Comparison of ENCODE assay signal across 16 cellular contexts in genomic region chr4:107392380-107392779, GRCh38.
DNase-seq lines count a peak whose midpoint lies in the region; ATAC-seq and TF ChIP-seq lines count a peak whose summit lies in the region.
"Had no signal": no experiment of that assay in that cellular context is flagged by ENCODE, and none has a peak within 500 bp of the region (broad histone marks: within the 10 kb centered on the region; RNA-seq: fewer than 3 reads in every experiment).

No MANE protein-coding gene starts in this region.

- H3K27me3 ChIP-seq in osteoblast (ENCODE audit: insufficient read depth, low read length), result no peaks in the 10 kb centered on the region

- no peak overlapping the region for H3K27ac ChIP-seq in osteoblast (ENCODE audit: low read depth, low read length)
- H3K27ac ChIP-seq: 22Rv1, C4-2B, PC-9 had no signal

- H3K4me2 ChIP-seq in osteoblast (ENCODE audit: insufficient read depth, low read length), result peak overlapping the region; percentile 37
- H3K4me2 ChIP-seq: PC-9 had no signal

- WGBS in lower leg skin, 2 donors, result 68 to 82% methylated on average over 3 of the region's 3 CpGs

- H2AFZ ChIP-seq in osteoblast (ENCODE audit: low read length), result peak overlapping the region; percentile 74
- H2AFZ ChIP-seq: PC-9 had no signal

- peak; percentile 7 for DNase-seq in NCI-H82 (lab: John Stamatoyannopoulos, UW)
- DNase-seq in NCI-H82 treated with DMSO at 0.1 percent for 48 hours (lab: John Stamatoyannopoulos, UW; ENCODE audit: unreplicated experiment), result no peak
- no peak for DNase-seq in osteoblast (ENCODE audit: insufficient read length, low spot score, missing footprints)
- DNase-seq in NOMO-1 treated with dmso at 0.1 percent for 144 hours (lab: John Stamatoyannopoulos, UW; ENCODE audit: unreplicated experiment), result no peak
- no peak for DNase-seq in lower leg skin (ENCODE audit: low spot score in 2 of 2)
- DNase-seq in foreskin melanocyte, result no peak
- DNase-seq: NCI-H1092 treated with DMSO at 0.1 percent for 48 hours, NCI-H1694, NCI-H2107, NCI-H226, NCI-H526, PC-9 had no signal

- no peak for TF ChIP-seq POLR2A in lower leg skin (IDR thresholded peaks at IDR 0.05)

- H3K4me1 ChIP-seq in osteoblast (ENCODE audit: insufficient read depth, low read length), result no peaks in the 10 kb centered on the region

- TF ChIP-seq CTCF in WI38 (IDR thresholded peaks at IDR 0.05; ENCODE audit: low read depth, low read length) (no peak), osteoblast (IDR thresholded peaks at IDR 0.05; ENCODE audit: extremely low read depth, low read depth, low read length) (no peak), lower leg skin (IDR thresholded peaks at IDR 0.05) (no peak)

- no peak for ATAC-seq in HG03457 (IDR thresholded peaks at IDR 0.05; ENCODE audit: unreplicated experiment)

- H4K20me1 ChIP-seq in osteoblast (ENCODE audit: insufficient read depth, low read length), result no peaks in the 10 kb centered on the region

- no peaks in the 10 kb centered on the region for H3K36me3 ChIP-seq in osteoblast (ENCODE audit: insufficient read depth, low read length)

- H3K4me3 ChIP-seq in WI38 (ENCODE audit: low read depth, low read length), result peak overlapping the region; percentile 29
- H3K4me3 ChIP-seq in osteoblast (ENCODE audit: insufficient read depth, low read length), result no peak overlapping the region
- H3K4me3 ChIP-seq in lower leg skin (ENCODE audit: low read depth, poor library complexity, severe bottlenecking), result no peak overlapping the region
- H3K4me3 ChIP-seq: PC-9 had no signal

- H3K9me3 ChIP-seq in osteoblast (ENCODE audit: low read depth, low read length), result no peaks in the 10 kb centered on the region

- H3K79me2 ChIP-seq in osteoblast (ENCODE audit: insufficient read depth, low read length), result no peaks in the 10 kb centered on the region

- intact Hi-C loops in lower leg skin (cut with DNase I; ENCODE audit: low total_unique reads), result no loop called here
